Comparison of ENCODE assay signal across 17 cellular contexts in genomic region chr17:73760186-73760758, GRCh38.
DNase-seq lines count a peak whose midpoint lies in the region; ATAC-seq and TF ChIP-seq lines count a peak whose summit lies in the region.
"Had no signal": no experiment of that assay in that cellular context is flagged by ENCODE, and none has a peak within 500 bp of the region (broad histone marks: within the 10 kb centered on the region; RNA-seq: fewer than 3 reads in every experiment).

No MANE protein-coding gene starts in this region.

- intact Hi-C loops in mucosa of descending colon (cut with DNase I, micrococcal nuclease), result no loop called here

- H3K9me3 ChIP-seq in mucosa of descending colon, result no peaks in the 10 kb centered on the region
- H3K9me3 ChIP-seq: neutrophil had no signal

- TF ChIP-seq CTCF in mucosa of descending colon (IDR thresholded peaks at IDR 0.05), result no peak
- no peak for TF ChIP-seq CTCF in foreskin fibroblast (IDR thresholded peaks at IDR 0.05; ENCODE audit: low read depth, low read length)

- H3K4me3 ChIP-seq in H7 (ENCODE audit: insufficient read depth, low read depth, low read length) (no peak overlapping the region), mucosa of descending colon (no peak overlapping the region), foreskin fibroblast (ENCODE audit: low read depth in 1 of 2, low read length in 2 of 2) (no peak overlapping the region)
- H3K4me3 ChIP-seq: hepatocyte had no signal

- H3K36me3 ChIP-seq in H7 (replicated peaks; ENCODE audit: control insufficient read depth, insufficient read depth, low read length), result no peaks in the 10 kb centered on the region
- H3K36me3 ChIP-seq in mucosa of descending colon (ENCODE audit: low read depth), result no peaks in the 10 kb centered on the region
- H3K36me3 ChIP-seq: neutrophil had no signal

- no peaks in the 10 kb centered on the region; the same call in 1 of the 2 replicates for H3K27me3 ChIP-seq in H7 (ENCODE audit: control insufficient read depth, insufficient read depth, low read length)

- ATAC-seq in left lobe of liver, result no peak
- ATAC-seq in mucosa of descending colon, result no peak
- ATAC-seq: esophagus mucosa had no signal

- H3K4me1 ChIP-seq in mucosa of descending colon (ENCODE audit: low read depth), result no peaks in the 10 kb centered on the region

- DNase-seq in NCI-H1436 (lab: John Stamatoyannopoulos, UW) (peak; percentile 65), NCI-H1436 treated with DMSO at 0.1 percent for 48 hours (lab: John Stamatoyannopoulos, UW) (no peak), H7 (peak; percentile 90), NCI-H510A treated with DMSO at 0.1 percent for 48 hours (lab: John Stamatoyannopoulos, UW) (peak; percentile 99), iPS DF 4.7 (ENCODE audit: extremely low read depth, low spot score) (peak; percentile 22), left lobe of liver (ENCODE audit: low spot score) (no peak), mucosa of descending colon (no peak), foreskin fibroblast (no peak)
- DNase-seq: 8988T; activated CD4-positive, alpha-beta T cell treated with anti-CD3 and anti-CD28 coated beads, Interleukin-2, amount 10 ng/mL, durations not matched to agents 24 days and 14 days; CD8-positive, alpha-beta memory T cell; GF-D8; Kasumi-1; NCI-H446 treated with DMSO at 0.1 percent for 48 hours had no signal

Comparison
In these comparisons a context has a peak if more than half of its experiments do, and no peak if none do; other contexts are left out.
1. DNase-seq: peak in NCI-H1436 (single experiment), H7 (single experiment), NCI-H510A treated with DMSO at 0.1 percent for 48 hours (single experiment) and iPS DF 4.7 (single experiment); none in NCI-H1436 treated with DMSO at 0.1 percent for 48 hours (single experiment), left lobe of liver (single experiment), mucosa of descending colon (0 of 3) and foreskin fibroblast (0 of 2).